In genomic region chr2:23378496-23378895, GRCh38 we compare ENCODE assay signal across 15 cellular contexts. TPM values are rescaled to one million over a fixed set of nuclear protein-coding genes. Genes with fewer than 3 reads are reported as not detected.
DNase-seq lines count a peak whose midpoint lies in the region; ATAC-seq and TF ChIP-seq lines count a peak whose summit lies in the region.
"Had no signal": no experiment of that assay in that cellular context is flagged by ENCODE, and none has a peak within 500 bp of the region (broad histone marks: within the 10 kb centered on the region; RNA-seq: fewer than 3 reads in every experiment).

No MANE protein-coding gene starts in this region.

- no peak overlapping the region for H3K4me3 Mint-ChIP-seq in MCF 10A (ENCODE audit: unreplicated experiment)
- no peak overlapping the region for H3K4me3 Mint-ChIP-seq in endodermal cell
- H3K4me3 Mint-ChIP-seq: CD14-positive monocyte; CD8-positive, alpha-beta T cell had no signal

- WGBS in mammary epithelial cell (ENCODE audit: low coverage, missing lambda C conversion rate): 0% methylated on average over 2 of the region's 2 CpGs
- 80 to 85% methylated on average over 1 to 2 of the region's 2 CpGs for WGBS in endodermal cell (ENCODE audit: insufficient coverage in 1 of 2, insufficient read length in 1 of 2), 2 experiments

- H3K27me3 Mint-ChIP-seq in MCF 10A (ENCODE audit: insufficient read depth, unreplicated experiment) (no peaks in the 10 kb centered on the region), endodermal cell (ENCODE audit: insufficient read depth) (peaks cover 30% of the 10 kb centered on the region)
- H3K27me3 Mint-ChIP-seq: IgD-negative memory B cell had no signal

- intact Hi-C loops in MCF 10A (cut with micrococcal nuclease): no loop called here
- intact Hi-C loops in breast epithelium (cut with DNase I; ENCODE audit: low total_unique reads): no loop called here
- intact Hi-C loops in mammary epithelial cell (cut with micrococcal nuclease): no loop called here

- no peak for ATAC-seq in HG03439 (IDR thresholded peaks at IDR 0.05; ENCODE audit: unreplicated experiment)
- ATAC-seq: CD8-positive, alpha-beta T cell had no signal

- DNase-seq in MCF 10A (ENCODE audit: unreplicated experiment): peak; percentile 45
- DNase-seq in breast epithelium (ENCODE audit: low spot score in 2 of 2): no peak
- DNase-seq in mammary epithelial cell: peak; percentile 68
- DNase-seq in islet precursor cell: peak; percentile 50
- DNase-seq in stimulated activated CD4-positive, alpha-beta T cell treated with anti-CD3 and anti-CD28 coated beads, Interleukin-1b, Interleukin-23, amount 100 ng/mL, for 48 hours: no peak
- DNase-seq in endodermal cell: no peak
- DNase-seq: CD8-positive, alpha-beta T cell; COR-L47; DND-41; GDM1 had no signal

- H3K4me1 ChIP-seq in breast epithelium: no peaks in the 10 kb centered on the region
- H3K4me1 ChIP-seq in mammary epithelial cell (ENCODE audit: insufficient read depth, low read length): peaks cover 30% of the 10 kb centered on the region
- H3K4me1 ChIP-seq in endodermal cell (ENCODE audit: control insufficient read depth, insufficient read depth, low read length): no peaks in the 10 kb centered on the region

- H3K9ac ChIP-seq in mammary epithelial cell (ENCODE audit: insufficient read depth, low read length): no peak overlapping the region
- no peak overlapping the region for H3K9ac ChIP-seq in endodermal cell (ENCODE audit: extremely low read depth, low read length, poor library complexity, severe bottlenecking)
- H3K9ac ChIP-seq: GM23248 had no signal

- no peaks in the 10 kb centered on the region for H3K36me3 ChIP-seq in breast epithelium
- H3K36me3 ChIP-seq in mammary epithelial cell (ENCODE audit: insufficient read depth, low read length): no peaks in the 10 kb centered on the region
- H3K36me3 ChIP-seq in endodermal cell (ENCODE audit: control insufficient read depth, insufficient read depth, low read length): no peaks in the 10 kb centered on the region

- CTCF ChIA-PET in MCF 10A (lab: Yijun Ruan, JAX): no interaction called here
- CTCF ChIA-PET in mammary epithelial cell (lab: Charles Lee; ENCODE audit: low non-redundant PET): no interaction called here

- H3K36me3 Mint-ChIP-seq in MCF 10A (ENCODE audit: insufficient read depth, unreplicated experiment): no peaks in the 10 kb centered on the region
- H3K36me3 Mint-ChIP-seq in endodermal cell (ENCODE audit: low read depth): no peaks in the 10 kb centered on the region
- H3K36me3 Mint-ChIP-seq: CD14-positive monocyte; CD8-positive, alpha-beta T cell; IgD-negative memory B cell had no signal

- no peak for TF ChIP-seq POLR2A in breast epithelium (IDR thresholded peaks at IDR 0.05)

- BruUV-seq in MCF 10A (replicated peaks; lab: Mats Ljungman, UMichigan): no TSS peak
- no TSS peak for BruUV-seq in mammary epithelial cell (replicated peaks; lab: Mats Ljungman, UMichigan)

- H3K27ac ChIP-seq in breast epithelium: no peak overlapping the region
- no peak overlapping the region for H3K27ac ChIP-seq in mammary epithelial cell (ENCODE audit: insufficient read depth, low read depth, low read length)
- no peak overlapping the region for H3K27ac ChIP-seq in endodermal cell (ENCODE audit: low read depth, low read length)
- H3K27ac ChIP-seq: 22Rv1, GM23248 had no signal

- no peaks in the 10 kb centered on the region for H3K79me2 ChIP-seq in mammary epithelial cell (ENCODE audit: insufficient read depth, low read length)

- no peak overlapping the region for H3K4me3 ChIP-seq in breast epithelium
- H3K4me3 ChIP-seq in mammary epithelial cell (replicated peaks in 1 of 3; ENCODE audit: insufficient read depth in 1 of 3, low read depth in 2 of 3, low read length in 3 of 3): no peak overlapping the region
- H3K4me3 ChIP-seq in endodermal cell (ENCODE audit: low read length): no peak overlapping the region
- H3K4me3 ChIP-seq: GM23248 had no signal

- peak overlapping the region; percentile 28 for H3K4me2 ChIP-seq in mammary epithelial cell (ENCODE audit: insufficient read depth, low read depth, low read length)

- no peak overlapping the region for H3K27ac Mint-ChIP-seq in MCF 10A (ENCODE audit: low read depth, unreplicated experiment)
- no peak overlapping the region for H3K27ac Mint-ChIP-seq in endodermal cell
- H3K27ac Mint-ChIP-seq: CD14-positive monocyte; CD8-positive, alpha-beta T cell; IgD-negative memory B cell had no signal

- no peak for TF ChIP-seq CTCF in MCF 10A (IDR thresholded peaks at IDR 0.05; ENCODE audit: unreplicated experiment)
- no peak for TF ChIP-seq CTCF in breast epithelium (IDR thresholded peaks at IDR 0.05)
- no peak for TF ChIP-seq CTCF in mammary epithelial cell (conservative IDR thresholded peaks at IDR 0.05 in 1 of 2, IDR thresholded peaks at IDR 0.05 in 1 of 2; ENCODE audit: extremely low read depth in 1 of 2, insufficient read depth in 1 of 2, low read depth in 1 of 2, low read length in 2 of 2)
- TF ChIP-seq CTCF in endodermal cell (conservative IDR thresholded peaks at IDR 0.05): no peak

- peaks cover 43% of the 10 kb centered on the region for H3K4me1 Mint-ChIP-seq in MCF 10A (ENCODE audit: insufficient read depth, unreplicated experiment)
- peaks cover 8% of the 10 kb centered on the region for H3K4me1 Mint-ChIP-seq in endodermal cell

- H3K9me3 ChIP-seq in breast epithelium: no peaks in the 10 kb centered on the region
- H3K9me3 ChIP-seq in mammary epithelial cell (replicated peaks; ENCODE audit: insufficient read depth, low read length): no peaks in the 10 kb centered on the region
- H3K9me3 ChIP-seq in endodermal cell (ENCODE audit: control insufficient read depth, low read length): no peaks in the 10 kb centered on the region

- H3K27me3 ChIP-seq in breast epithelium (peaks cover 0 to 4% of the 10 kb centered on the region in 2 donors), mammary epithelial cell (ENCODE audit: insufficient read depth, low read length) (no peaks in the 10 kb centered on the region), endodermal cell (ENCODE audit: control insufficient read depth, insufficient read depth, low read length, poor library complexity, severe bottlenecking) (peaks cover 25% of the 10 kb centered on the region)

- H2AFZ ChIP-seq in mammary epithelial cell (ENCODE audit: low read depth, low read length): no peak overlapping the region
- H2AFZ ChIP-seq: GM23248 had no signal

- POLR2A ChIA-PET in MCF 10A (lab: Yijun Ruan, JAX): interaction anchor here (0.8 to 1.2 kb wide), 2 partner anchors 47 to 701 kb away, joined by 3 read pairs; no protein-coding TSS in a partner anchor

- dilution Hi-C loops in mammary epithelial cell (cut with HindIII; ENCODE audit: low sequenced_read_pairs): no loop called here

- H3K9me3 Mint-ChIP-seq in MCF 10A (ENCODE audit: unreplicated experiment) (no peaks in the 10 kb centered on the region), endodermal cell (peaks cover 2% of the 10 kb centered on the region)
- H3K9me3 Mint-ChIP-seq: CD8-positive, alpha-beta T cell; IgD-negative memory B cell had no signal

- in situ Hi-C loops in mammary epithelial cell (cut with MboI; ENCODE audit: low sequenced_read_pairs in 2 of 2): no loop called here

- no peaks in the 10 kb centered on the region for H4K20me1 ChIP-seq in mammary epithelial cell (ENCODE audit: insufficient read depth, low read length)

RNA-seq across cellular contexts. Expression of gene KLHL29, which starts 6.5 kb away (rescaled TPM):
- 36.3 and 43.1 TPM in 2 replicates for total RNA-seq in MCF 10A (2022)
- 10 to 100 TPM in 2 of 3 donors, 1 to 10 TPM in 1; 4.5 to 20.9 (median 14.7) TPM for total RNA-seq in breast epithelium
- total RNA-seq in mammary epithelial cell: 10 to 100 TPM; 15.6 to 16.3 TPM
- 3.6 TPM for polyA plus RNA-seq in mammary epithelial cell
- 0.93 TPM for polyA minus RNA-seq in mammary epithelial cell
- 1 to 10 TPM; 1.0 to 2.4 TPM for total RNA-seq in endodermal cell
- polyA plus RNA-seq in endodermal cell (2013, experiment 1 of 2): 5.7 TPM
- polyA plus RNA-seq in endodermal cell (2013, experiment 2 of 2): 4.6 TPM
- polyA plus RNA-seq: CD14-positive monocyte had no signal

Comparison
In these comparisons a context has a peak if more than half of its experiments do, and no peak if none do; other contexts are left out.
1. DNase-seq: peak in MCF 10A (single experiment), mammary epithelial cell (single experiment) and islet precursor cell (single experiment); none in breast epithelium (0 of 2), stimulated activated CD4-positive, alpha-beta T cell treated with anti-CD3 and anti-CD28 coated beads, Interleukin-1b, Interleukin-23, amount 100 ng/mL, for 48 hours (single experiment) and endodermal cell (single experiment).